ENCODE assay signal across 15 cellular contexts in genomic region chr15:64051645-64052259, GRCh38. TPM values are rescaled to one million over a fixed set of nuclear protein-coding genes. Genes with fewer than 3 reads are reported as not detected.
DNase-seq lines count a peak whose midpoint lies in the region; ATAC-seq and TF ChIP-seq lines count a peak whose summit lies in the region.
"Had no signal": no experiment of that assay in that cellular context is flagged by ENCODE, and none has a peak within 500 bp of the region (broad histone marks: within the 10 kb centered on the region; RNA-seq: fewer than 3 reads in every experiment).

No MANE protein-coding gene starts in this region.

- in situ Hi-C loops in GM23248 (cut with MboI) = loop anchor here (25.0 kb wide), 1 partner anchor 589 kb away; no protein-coding TSS in a partner anchor

- H3K4me2 ChIP-seq in GM23248 (ENCODE audit: unreplicated experiment) = no peak overlapping the region
- H3K4me2 ChIP-seq in neuronal stem cell (ENCODE audit: insufficient read depth, low read length, poor library complexity, severe bottlenecking) = no peak overlapping the region

- 0 out of 2 replicates have a peak, but pooled peaks cover 10% of the 10 kb centered on the region for H3K4me1 ChIP-seq in GM23248 (ENCODE audit: insufficient read depth)
- peaks cover 11 to 37% of the 10 kb centered on the region in 2 donors for H3K4me1 ChIP-seq in neuronal stem cell (ENCODE audit: control insufficient read depth in 2 of 2, insufficient read depth in 1 of 2, low read depth in 1 of 2, low read length in 2 of 2)

- H3K23ac ChIP-seq in neuronal stem cell (ENCODE audit: low read depth, low read length, poor library complexity) = no peak overlapping the region

- no peak overlapping the region for H3K27ac ChIP-seq in GM23248
- H3K27ac ChIP-seq in neuronal stem cell (replicated peaks; ENCODE audit: low read length) = no peak overlapping the region
- H3K27ac ChIP-seq: SK-N-MC had no signal

- intact Hi-C loops in Right ventricle myocardium superior (cut with DNase I) = no loop called here

- H3K4me3 Mint-ChIP-seq in endothelial cell (ENCODE audit: unreplicated experiment) = no peak overlapping the region
- H3K4me3 Mint-ChIP-seq: H9 had no signal

- H2BK12ac ChIP-seq in neuronal stem cell (ENCODE audit: low read length) = no peak overlapping the region

- no peak for TF ChIP-seq CTCF in endothelial cell (IDR thresholded peaks at IDR 0.05; ENCODE audit: unreplicated experiment)

- H3K9ac ChIP-seq in GM23248 (no peak overlapping the region), neuronal stem cell (ENCODE audit: low read depth, low read length, poor library complexity) (no peak overlapping the region)

- H3K36me3 ChIP-seq in GM23248 (ENCODE audit: low read depth) (no peaks in the 10 kb centered on the region), neuronal stem cell (replicated peaks in 1 of 2; ENCODE audit: control insufficient read depth in 2 of 2, insufficient read depth in 2 of 2, low read length in 2 of 2) (no peaks in the 10 kb centered on the region)

- H3K9me3 ChIP-seq in GM23248 (ENCODE audit: low read depth) = no peaks in the 10 kb centered on the region
- H3K9me3 ChIP-seq in neuronal stem cell (replicated peaks in 1 of 2; ENCODE audit: control insufficient read depth in 2 of 2, insufficient read depth in 1 of 2, low read depth in 1 of 2, low read length in 2 of 2) = no peaks in the 10 kb centered on the region

- H3K14ac ChIP-seq in neuronal stem cell (ENCODE audit: low read length) = no peak overlapping the region

- H3K36me3 Mint-ChIP-seq in endothelial cell (ENCODE audit: low read depth, unreplicated experiment) = no peaks in the 10 kb centered on the region

- no peak for ATAC-seq in Right ventricle myocardium superior (ENCODE audit: poor library complexity)

- H3K27me3 ChIP-seq in GM23248 (replicated peaks; ENCODE audit: insufficient read depth) = no peaks in the 10 kb centered on the region
- peaks cover 0 to 13% (median 0%) of the 10 kb centered on the region in 3 experiments for H3K27me3 ChIP-seq in neuronal stem cell (ENCODE audit: control insufficient read depth in 3 of 3, insufficient read depth in 3 of 3, low read depth in 1 of 3, low read length in 3 of 3)

- H3K27me3 Mint-ChIP-seq in endothelial cell (ENCODE audit: unreplicated experiment) = peaks cover 7% of the 10 kb centered on the region

- WGBS in GM23248 (ENCODE audit: low coverage in 1 of 2, low lambda C conversion rate in 2 of 2, missing lambda C conversion rate in 2 of 2), 2 experiments = 61 to 83% methylated on average over 2 to 3 of the region's 3 CpGs
- WGBS in neuronal stem cell (ENCODE audit: extremely low coverage in 2 of 2, insufficient read length in 2 of 2, insufficient replicate concordance in 1 of 2), 2 donors = no CpG with 5 or more reads among the region's 3 CpGs

- H2AFZ ChIP-seq in GM23248 (peak overlapping the region; percentile 66), neuronal stem cell (ENCODE audit: low read length) (no peak overlapping the region)

- no peak overlapping the region for H2BK120ac ChIP-seq in neuronal stem cell (ENCODE audit: low read depth, low read length)

- H3K79me2 ChIP-seq in GM23248 (ENCODE audit: insufficient read depth) = no peaks in the 10 kb centered on the region

- no peak overlapping the region for H2AK5ac ChIP-seq in neuronal stem cell (ENCODE audit: low read depth, low read length)

- H3K18ac ChIP-seq in neuronal stem cell (ENCODE audit: low read length) = peak overlapping the region; percentile 86

- H3K4ac ChIP-seq in neuronal stem cell (ENCODE audit: low read length) = no peak overlapping the region

- no peaks in the 10 kb centered on the region for H3K9me3 Mint-ChIP-seq in endothelial cell (ENCODE audit: unreplicated experiment)
- H3K9me3 Mint-ChIP-seq: H9 had no signal

- H3K4me3 ChIP-seq in GM23248 (no peak overlapping the region), neuronal stem cell (ENCODE audit: low read length in 2 of 2) (no peak overlapping the region)
- H3K4me3 ChIP-seq: SK-N-MC had no signal

- H4K91ac ChIP-seq in neuronal stem cell (ENCODE audit: low read depth, low read length, poor library complexity) = no peak overlapping the region

- no peak for DNase-seq in GM23248
- peak; percentile 24 for DNase-seq in LHCN-M2 (ENCODE audit: low read depth)
- no peak for DNase-seq in endothelial cell (ENCODE audit: low spot score)
- DNase-seq in neuronal stem cell (ENCODE audit: low spot score) = no peak
- DNase-seq in cerebellum (ENCODE audit: low spot score) = no peak
- DNase-seq in Right ventricle myocardium superior = no peak
- DNase-seq in medulla oblongata (ENCODE audit: extremely low spot score) = no peak
- DNase-seq: ACHN, C1 segment of cervical spinal cord, DMS79 treated with DMSO at 0.1 percent for 48 hours, H9, NCI-H1105 treated with DMSO at 0.1 percent for 48 hours, NCI-H1694 treated with DMSO at 0.1 percent for 48 hours, SHP77 had no signal

- peaks cover 16% of the 10 kb centered on the region for H3K4me1 Mint-ChIP-seq in endothelial cell (ENCODE audit: unreplicated experiment)

- H2BK5ac ChIP-seq in neuronal stem cell (ENCODE audit: low read length) = no peak overlapping the region

- no peaks in the 10 kb centered on the region for H3K79me1 ChIP-seq in neuronal stem cell (ENCODE audit: low read depth, low read length)

- H4K20me1 ChIP-seq in GM23248 (ENCODE audit: insufficient read depth) = no peaks in the 10 kb centered on the region

- H3F3A ChIP-seq in GM23248 (ENCODE audit: insufficient read depth) = no peaks in the 10 kb centered on the region

- H3K27ac Mint-ChIP-seq in endothelial cell (ENCODE audit: unreplicated experiment) = peak overlapping the region; percentile 68
- H3K27ac Mint-ChIP-seq: H9 had no signal

- H4K8ac ChIP-seq in neuronal stem cell (ENCODE audit: low read depth, low read length) = no peak overlapping the region

- no peaks in the 10 kb centered on the region for H3K9me2 ChIP-seq in GM23248 (ENCODE audit: insufficient read depth)

- no peak overlapping the region for H2BK15ac ChIP-seq in neuronal stem cell (ENCODE audit: low read length)

RNA-seq across cellular contexts. Expression of gene DAPK2, which starts 5.5 kb away (rescaled TPM):
- 2.1 and 7.5 TPM in 2 replicates for total RNA-seq in GM23248 (2014; rRNA removed; shearing (Covaris generic))
- polyA plus RNA-seq in GM23248 (2016; fragmentation: Nextera tagmentation; extraction: Ambion mirVana) = 5.2 and 5.8 TPM in 2 replicates
- total RNA-seq in LHCN-M2 (2014; rRNA removed) (0.06 and 2.2 TPM in 2 replicates), endothelial cell (ENCODE audit: unreplicated experiment) (10.0 TPM), cerebellum (2.9 TPM), Right ventricle myocardium superior (48.2 TPM)
- 1.1 TPM for polyA plus RNA-seq in LHCN-M2 (2012)
- 2.7 TPM for polyA plus RNA-seq in neuronal stem cell (2013, experiment 1 of 2)
- 2.3 TPM for polyA plus RNA-seq in neuronal stem cell (2013, experiment 2 of 2)

RNA-seq across cellular contexts. Expression of gene CIAO2A, which starts 41.9 kb away (rescaled TPM):
- 40.5 and 53.9 TPM in 2 replicates for total RNA-seq in GM23248 (2014; rRNA removed; shearing (Covaris generic))
- 93.2 and 93.8 TPM in 2 replicates for polyA plus RNA-seq in GM23248 (2016; fragmentation: Nextera tagmentation; extraction: Ambion mirVana)
- total RNA-seq in LHCN-M2 (2014; rRNA removed) = 90.8 and 105 TPM in 2 replicates
- 35.1 TPM for polyA plus RNA-seq in LHCN-M2 (2012)
- total RNA-seq in endothelial cell (ENCODE audit: unreplicated experiment) = 51.4 TPM
- polyA plus RNA-seq in neuronal stem cell (2013, experiment 1 of 2) = 138 TPM
- polyA plus RNA-seq in neuronal stem cell (2013, experiment 2 of 2) = 148 TPM
- 33.6 TPM for total RNA-seq in cerebellum
- 57.9 TPM for total RNA-seq in Right ventricle myocardium superior

RNA-seq across cellular contexts. Expression of gene SNX1, which starts 44.0 kb away (rescaled TPM):
- 34.9 and 40.5 TPM in 2 replicates for total RNA-seq in GM23248 (2014; rRNA removed; shearing (Covaris generic))
- polyA plus RNA-seq in GM23248 (2016; fragmentation: Nextera tagmentation; extraction: Ambion mirVana) = 102 and 103 TPM in 2 replicates
- 31.5 and 42.9 TPM in 2 replicates for total RNA-seq in LHCN-M2 (2014; rRNA removed)
- polyA plus RNA-seq in LHCN-M2 (2012) = 52.9 TPM
- 128 TPM for total RNA-seq in endothelial cell (ENCODE audit: unreplicated experiment)
- polyA plus RNA-seq in neuronal stem cell (2013, experiment 1 of 2) = 33.6 TPM
- 39.3 TPM for polyA plus RNA-seq in neuronal stem cell (2013, experiment 2 of 2)
- total RNA-seq in cerebellum = 40.0 TPM
- 86.3 TPM for total RNA-seq in Right ventricle myocardium superior
